ENCODE assay signal across 9 cellular contexts in the genomic region with DNA sequence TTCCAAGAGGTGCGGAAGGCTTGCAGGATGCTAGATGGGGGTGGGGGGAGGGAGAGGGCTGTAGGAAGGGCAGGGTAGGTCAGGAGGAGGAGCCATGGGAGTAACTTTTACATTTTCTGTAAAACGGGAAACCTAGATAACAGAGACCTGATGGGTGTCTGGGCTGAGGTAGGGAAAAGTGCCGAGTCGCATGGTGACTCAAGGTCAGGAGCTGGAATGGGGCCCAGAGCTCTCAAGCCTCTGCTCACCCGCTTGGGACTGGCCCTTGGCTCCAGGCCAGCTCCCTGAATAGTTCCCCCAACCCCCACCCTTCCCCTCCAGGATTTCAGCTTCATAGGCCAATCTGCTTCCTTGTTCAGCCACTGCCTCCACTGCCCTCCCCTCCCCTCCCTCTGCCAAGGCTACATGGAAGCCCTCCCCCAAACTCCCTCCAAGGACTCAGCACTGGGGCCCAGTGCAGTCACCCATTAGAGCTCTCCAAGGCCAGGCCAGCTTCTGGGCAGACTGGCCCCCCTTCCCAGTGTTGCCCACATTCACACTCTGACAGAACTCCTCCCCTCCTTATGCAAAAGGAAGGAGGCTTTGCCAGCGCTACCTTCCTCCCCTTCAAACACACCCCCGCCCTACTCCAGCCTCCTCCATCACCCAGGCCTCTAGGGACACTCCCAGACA. TPM values are rescaled to one million over a fixed set of nuclear protein-coding genes. Genes with fewer than 3 reads are reported as not detected.
DNase-seq lines count a peak whose midpoint lies in the region; ATAC-seq, FAIRE-seq and TF ChIP-seq lines count a peak whose summit lies in the region.
"Had no signal": no experiment of that assay in that cellular context is flagged by ENCODE, and none has a peak within 500 bp of the region (broad histone marks: within the 10 kb centered on the region; RNA-seq: fewer than 3 reads in every experiment).

No MANE protein-coding gene starts in this region.

- no peaks in the 10 kb centered on the region for H3K9me1 ChIP-seq in endothelial cell of umbilical vein (replicated peaks; ENCODE audit: control insufficient read depth, extremely low read depth, insufficient read depth, low read length)

- H3K27ac ChIP-seq in endothelial cell of umbilical vein (ENCODE audit: insufficient read depth, low read depth, low read length), result peak overlapping the region; percentile 13

- CTCF ChIA-PET in endothelial cell of umbilical vein (lab: Charles Lee), result interaction anchor here (0.6 to 2.8 kb wide), 11 partner anchors 9 to 77 kb away, joined by 3 to 25 read pairs (median 5); a partner anchor contains a TSS

- TF ChIP-seq CTCF in endothelial cell of umbilical vein (IDR thresholded peaks at IDR 0.05; ENCODE audit: extremely low read depth in 1 of 2, insufficient read depth in 1 of 2, low read depth in 1 of 2, low read length in 2 of 2), result no peak

- no peaks in the 10 kb centered on the region for H4K20me1 ChIP-seq in endothelial cell of umbilical vein (replicated peaks; ENCODE audit: control insufficient read depth, extremely low read depth, insufficient read depth, low read length)

- no peaks in the 10 kb centered on the region for H3K27me3 ChIP-seq in endothelial cell of umbilical vein (ENCODE audit: control insufficient read depth in 2 of 2, insufficient read depth in 2 of 2, low read length in 2 of 2)

- ATAC-seq in GM18519 (IDR thresholded peaks at IDR 0.05; ENCODE audit: low FRiP score, unreplicated experiment), result no peak
- no peak for ATAC-seq in GM18858 (IDR thresholded peaks at IDR 0.05; ENCODE audit: unreplicated experiment)

- intact Hi-C loops in endothelial cell of umbilical vein (cut with micrococcal nuclease), result loop anchor here (1.0 to 5.0 kb wide), 3 partner anchors 9 to 55 kb away; a partner anchor contains a TSS

- no peaks in the 10 kb centered on the region for H3K79me2 ChIP-seq in endothelial cell of umbilical vein (ENCODE audit: control insufficient read depth, insufficient read depth, low read length)

- BruUV-seq in endothelial cell of umbilical vein (replicated peaks; lab: Mats Ljungman, UMichigan), result no TSS peak

- no peaks in the 10 kb centered on the region for H3K36me3 ChIP-seq in endothelial cell of umbilical vein (ENCODE audit: control insufficient read depth in 2 of 2, extremely low read depth in 1 of 2, insufficient read depth in 2 of 2, low read length in 2 of 2)

- peak; percentile 65 for DNase-seq in DMS53 treated with DMSO at 0.1 percent for 48 hours (lab: John Stamatoyannopoulos, UW; ENCODE audit: unreplicated experiment)
- peak; percentile 47 for DNase-seq in NCI-H510A (lab: John Stamatoyannopoulos, UW)
- peak; percentile 90 for DNase-seq in endothelial cell of umbilical vein (ENCODE audit: low read depth, low spot score)
- DNase-seq in midbrain (lab: John Stamatoyannopoulos, UW), result peak; percentile 69
- DNase-seq in stimulated activated CD4-positive, alpha-beta T cell treated with anti-CD3 and anti-CD28 coated beads, Interleukin-4, amount 100 ng/mL, for 4 hours, result no peak
- no peak for DNase-seq in stimulated activated CD8-positive, alpha-beta memory T cell treated with anti-CD3 and anti-CD28 coated beads, Interleukin-4, amount 100 ng/mL, for 48 hours

- no peaks in the 10 kb centered on the region for H3K9me3 ChIP-seq in endothelial cell of umbilical vein (replicated peaks; ENCODE audit: control insufficient read depth, insufficient read depth, low read length)

- no peak overlapping the region for H3K4me3 ChIP-seq in endothelial cell of umbilical vein (replicated peaks in 1 of 3; ENCODE audit: insufficient read depth in 1 of 3, low read depth in 1 of 3, low read length in 3 of 3)

- H3K4me2 ChIP-seq in endothelial cell of umbilical vein (ENCODE audit: insufficient read depth, low read length), result peak overlapping the region; percentile 8

- TF ChIP-seq POLR2A in endothelial cell of umbilical vein (IDR thresholded peaks at IDR 0.05; ENCODE audit: low read depth, low read length), result peak; percentile 26

- H3K4me1 ChIP-seq in endothelial cell of umbilical vein (ENCODE audit: control insufficient read depth, extremely low read depth, insufficient read depth, low read length), result peaks cover 24% of the 10 kb centered on the region

- POLR2A ChIA-PET in endothelial cell of umbilical vein (lab: Charles Lee), result interaction anchor here (0.6 to 1.7 kb wide), 6 partner anchors 10 to 166 kb away, joined by 3 to 8 read pairs (median 4); no protein-coding TSS in a partner anchor

- dilution Hi-C loops in endothelial cell of umbilical vein (cut with MboI; ENCODE audit: extremely low pct_ligation_motif_present, low sequenced_read_pairs), result no loop called here

- H2AFZ ChIP-seq in endothelial cell of umbilical vein (ENCODE audit: low read depth, low read length), result peak overlapping the region; percentile 41

- peak overlapping the region; percentile 8 for H3K9ac ChIP-seq in endothelial cell of umbilical vein (replicated peaks; ENCODE audit: extremely low read depth, insufficient read depth, low read length)

- peak; percentile 96 for FAIRE-seq in endothelial cell of umbilical vein (lab: Jason Lieb, UNC)
- FAIRE-seq: colon had no signal

TF ChIP-seq in endothelial cell of umbilical vein, 7 proteins besides CTCF, POLR2A, EP300 and RAD21:
- no peak for TF ChIP-seq EZH2 (IDR thresholded peaks at IDR 0.05; ENCODE audit: borderline replicate concordance, low read depth, low read length, severe bottlenecking)
- TF ChIP-seq POLR2AphosphoS5 (IDR thresholded peaks at IDR 0.05; ENCODE audit: insufficient read depth, low read depth, low read length), result no peak
- TF ChIP-seq FOS (IDR thresholded peaks at IDR 0.05; ENCODE audit: borderline replicate concordance, insufficient read depth, low read length), result no peak
- TF ChIP-seq MYC (IDR thresholded peaks at IDR 0.05; ENCODE audit: low read depth, low read length), result no peak

RNA-seq across cellular contexts. Expression of a gene that starts 43.6 kb away (rescaled TPM):
- total RNA-seq in endothelial cell of umbilical vein, result 21.1 and 29.1 TPM in 2 replicates
- polyA plus RNA-seq in endothelial cell of umbilical vein, result 24.7 and 37.4 TPM in 2 replicates
- 30.2 and 30.8 TPM in 2 replicates for polyA plus RNA-seq in endothelial cell of umbilical vein (2011; cell fraction: cytosol; rRNA removed)
- polyA plus RNA-seq in endothelial cell of umbilical vein (2011; cell fraction: nucleus; rRNA removed), result 56.8 and 76.1 TPM in 2 replicates
- polyA plus RNA-seq in endothelial cell of umbilical vein (2012), result 19.1 and 27.1 TPM in 2 replicates
- polyA minus RNA-seq in endothelial cell of umbilical vein, result 23.4 and 25.5 TPM in 2 replicates
- 39.8 TPM for polyA minus RNA-seq in endothelial cell of umbilical vein (2011; cell fraction: cytosol; rRNA and poly(A)+ RNA removed)
- 22.2 and 45.2 TPM in 2 replicates for polyA minus RNA-seq in endothelial cell of umbilical vein (2011; cell fraction: nucleus; rRNA and poly(A)+ RNA removed)

RNA-seq across cellular contexts. Expression of a gene that starts 45.6 kb away (rescaled TPM):
- not detected in 2 replicates for total RNA-seq in endothelial cell of umbilical vein
- not detected in 2 replicates for polyA plus RNA-seq in endothelial cell of umbilical vein
- polyA plus RNA-seq in endothelial cell of umbilical vein (2011; cell fraction: cytosol; rRNA removed), result not detected in 2 replicates
- polyA plus RNA-seq in endothelial cell of umbilical vein (2011; cell fraction: nucleus; rRNA removed), result not detected in 2 replicates
- polyA plus RNA-seq in endothelial cell of umbilical vein (2012), result not detected in 2 replicates
- polyA minus RNA-seq in endothelial cell of umbilical vein, result not detected in 2 replicates
- not detected for polyA minus RNA-seq in endothelial cell of umbilical vein (2011; cell fraction: cytosol; rRNA and poly(A)+ RNA removed)
- polyA minus RNA-seq in endothelial cell of umbilical vein (2011; cell fraction: nucleus; rRNA and poly(A)+ RNA removed), result not detected in 2 replicates

Comparison
In these comparisons a context has a peak if more than half of its experiments do, and no peak if none do; other contexts are left out.
1. DNase-seq: peak in DMS53 treated with DMSO at 0.1 percent for 48 hours (single experiment), NCI-H510A (single experiment), endothelial cell of umbilical vein (single experiment) and midbrain (single experiment); none in stimulated activated CD4-positive, alpha-beta T cell treated with anti-CD3 and anti-CD28 coated beads, Interleukin-4, amount 100 ng/mL, for 4 hours (0 of 2) and stimulated activated CD8-positive, alpha-beta memory T cell treated with anti-CD3 and anti-CD28 coated beads, Interleukin-4, amount 100 ng/mL, for 48 hours (single experiment).